Comparison of ENCODE assay signal across 27 cellular contexts in genomic region chr1:230985711-230986110, GRCh38.
"Had no signal": no experiment of that assay in that cellular context is flagged by ENCODE, and none has a peak within 500 bp of the region (broad histone marks: within the 10 kb centered on the region; RNA-seq: fewer than 3 reads in every experiment).

No MANE protein-coding gene starts in this region.

- H3K4me3 Mint-ChIP-seq: activated CD4-positive, alpha-beta memory T cell treated with anti-CD3 and anti-CD28 coated beads, Interleukin-2, amount 10 ng/mL, durations not matched to agents 7 days and 5 days; activated CD4-positive, alpha-beta T cell treated with anti-CD3 and anti-CD28 coated beads, Interleukin-2, amount 10 ng/mL, durations not matched to agents 24 days and 14 days; activated T-cell treated with anti-CD3 and anti-CD28 coated beads, Interleukin-2, amount 50 U/mL, for 72 hours; brain; dendritic cell treated with granulocyte-macrophage colony-stimulating factor and Interleukin-4, amounts not matched to agents 40 ng/mL and 50 ng/mL, for 4 days; nephron had no signal

- DNase-seq: activated CD4-positive, alpha-beta memory T cell treated with anti-CD3 and anti-CD28 coated beads, Interleukin-2, amount 10 ng/mL, durations not matched to agents 7 days and 5 days; activated CD4-positive, alpha-beta T cell treated with anti-CD3 and anti-CD28 coated beads, Interleukin-2, amount 10 ng/mL, durations not matched to agents 24 days and 14 days; activated effector memory CD4-positive, alpha-beta T cell treated with Interleukin-2 at 50 U/mL for 16 hours; activated naive CD4-positive, alpha-beta T cell treated with anti-CD3 and anti-CD28 coated beads, Interleukin-2, amount 50 U/mL, for 16 hours; activated T-cell treated with anti-CD3 and anti-CD28 coated beads, Interleukin-2, amount 50 U/mL, for 72 hours; aorta; effector CD4-positive, alpha-beta T cell; head of caudate nucleus; kidney; left ventricle myocardium inferior; mammary epithelial cell; midbrain; ovary; psoas muscle; right cardiac atrium; stimulated activated CD4-positive, alpha-beta T cell treated with anti-CD3 and anti-CD28 coated beads, Interleukin-12 subunit alpha, Interleukin-12 subunit beta, amount 100 ng/mL, for 4 hours; stimulated activated CD4-positive, alpha-beta T cell treated with anti-CD3 and anti-CD28 coated beads, Interleukin-4, amount 100 ng/mL, for 4 hours; stimulated activated naive CD8-positive, alpha-beta T cell treated with anti-CD3 and anti-CD28 coated beads, Interleukin-15, Interleukin-2, amounts not matched to agents 100 U/mL and 50 U/mL, for 24 hours had no signal

- H3K4me1 ChIP-seq: left ventricle myocardium inferior, psoas muscle had no signal

- ATAC-seq: activated CD4-positive, CD25-positive, alpha-beta regulatory T cell treated with anti-CD3 and anti-CD28 coated beads, Interleukin-2, amount 50 U/mL, for 24 hours; activated T-cell treated with anti-CD3 and anti-CD28 coated beads, Interleukin-2, amount 50 U/mL, for 72 hours; esophagus mucosa; psoas muscle; right cardiac atrium; stimulated activated naive CD8-positive, alpha-beta T cell treated with anti-CD3 and anti-CD28 coated beads, Interleukin-15, Interleukin-2, amounts not matched to agents 100 U/mL and 50 U/mL, for 24 hours had no signal

- H3K4me1 Mint-ChIP-seq: activated CD4-positive, alpha-beta T cell treated with anti-CD3 and anti-CD28 coated beads, Interleukin-2, amount 10 ng/mL, durations not matched to agents 24 days and 14 days had no signal

- H3K36me3 ChIP-seq: ovary had no signal

- H3K9me3 Mint-ChIP-seq: activated CD4-positive, alpha-beta memory T cell treated with anti-CD3 and anti-CD28 coated beads, Interleukin-2, amount 10 ng/mL, durations not matched to agents 7 days and 5 days; activated CD4-positive, alpha-beta T cell treated with anti-CD3 and anti-CD28 coated beads, Interleukin-2, amount 10 ng/mL, durations not matched to agents 24 days and 14 days; activated T-cell treated with anti-CD3 and anti-CD28 coated beads, Interleukin-2, amount 50 U/mL, for 72 hours; brain; dendritic cell treated with granulocyte-macrophage colony-stimulating factor and Interleukin-4, amounts not matched to agents 40 ng/mL and 50 ng/mL, for 4 days; nephron had no signal

- H3K4me3 ChIP-seq: left ventricle myocardium inferior, ovary, psoas muscle had no signal

- FAIRE-seq: frontal cortex, kidney, urothelium cell line had no signal

- H3K27ac ChIP-seq: left ventricle myocardium inferior, neutrophil, ovary, psoas muscle, VCaP had no signal

- H3K27me3 Mint-ChIP-seq: activated CD4-positive, alpha-beta memory T cell treated with anti-CD3 and anti-CD28 coated beads, Interleukin-2, amount 10 ng/mL, durations not matched to agents 7 days and 5 days; activated CD4-positive, alpha-beta T cell treated with anti-CD3 and anti-CD28 coated beads, Interleukin-2, amount 10 ng/mL, durations not matched to agents 24 days and 14 days; brain; dendritic cell treated with granulocyte-macrophage colony-stimulating factor and Interleukin-4, amounts not matched to agents 40 ng/mL and 50 ng/mL, for 4 days had no signal

- H3K9me3 ChIP-seq: left ventricle myocardium inferior, neutrophil, ovary, psoas muscle had no signal

- H3K27me3 ChIP-seq: neutrophil, ovary had no signal

- H3K27ac Mint-ChIP-seq: activated CD4-positive, alpha-beta memory T cell treated with anti-CD3 and anti-CD28 coated beads, Interleukin-2, amount 10 ng/mL, durations not matched to agents 7 days and 5 days; activated CD4-positive, alpha-beta T cell treated with anti-CD3 and anti-CD28 coated beads, Interleukin-2, amount 10 ng/mL, durations not matched to agents 24 days and 14 days; activated T-cell treated with anti-CD3 and anti-CD28 coated beads, Interleukin-2, amount 50 U/mL, for 72 hours; brain had no signal
